ENCODE assay signal across 20 cellular contexts in the genomic region with DNA sequence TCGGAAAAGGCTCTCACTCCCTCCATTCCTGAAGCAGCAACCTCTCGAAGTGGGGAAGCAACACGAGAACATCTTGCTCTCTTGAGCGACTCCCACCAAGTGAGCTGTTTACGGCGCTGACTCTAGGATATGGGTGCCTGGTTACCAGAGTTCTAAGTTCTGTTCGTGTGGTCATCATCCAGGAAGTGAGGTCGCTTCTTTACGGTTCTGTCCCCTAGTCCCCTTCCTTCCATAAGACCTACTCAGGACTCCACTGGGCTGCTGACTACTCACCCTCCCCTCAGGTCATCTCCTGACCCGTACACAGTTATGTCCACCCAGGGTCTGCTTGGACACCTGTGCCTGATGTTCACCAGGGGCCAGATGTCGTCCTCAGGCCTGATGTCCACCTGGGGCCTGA. TPM values are rescaled to one million over a fixed set of nuclear protein-coding genes. Genes with fewer than 3 reads are reported as not detected.
"Had no signal": no experiment of that assay in that cellular context is flagged by ENCODE, and none has a peak within 500 bp of the region (broad histone marks: within the 10 kb centered on the region; RNA-seq: fewer than 3 reads in every experiment).

CDRT15 (minus strand) TSS at position 101 of the 400 bp plus-strand sequence; CDS start at position 72, 29 bp downstream.

RNA-seq across cellular contexts. Expression of gene CDRT15, which starts in this region (rescaled TPM):
- total RNA-seq: activated naive CD4-positive, alpha-beta T cell treated with anti-CD3 and anti-CD28 coated beads for 36 hours; activated naive CD4-positive, alpha-beta T cell treated with anti-CD3 and anti-CD28 coated beads, Interleukin-2, amount 50 U/mL, for 72 hours; activated naive CD8-positive, alpha-beta T cell treated with anti-CD3 and anti-CD28 coated beads for 36 hours; activated naive CD8-positive, alpha-beta T cell treated with anti-CD3 and anti-CD28 coated beads, Interleukin-2, amount 10 ng/mL, durations not matched to agents 7 days and 5 days; activated T-cell treated with anti-CD3 and anti-CD28 coated beads, Interleukin-2, amount 50 U/mL, for 4 hours; activated T-cell treated with anti-CD3 and anti-CD28 coated beads, Interleukin-2, amount 50 U/mL, for 72 hours; activated T-helper 1 cell treated with anti-CD3 and anti-CD28 coated beads, Interleukin-12 subunit alpha, Interleukin-12 subunit beta, Interleukin-2, Interleukin-4 antibody, amounts not matched to agents 30 ng/mL and 10 ng/mL and 1 ng/mL, durations not matched to agents 14 hours and 24 hours and 36 hours; activated T-helper 17 cell treated with anti-CD3 and anti-CD28 coated beads, Interleukin-2, amount 50 U/mL, for 72 hours; activated T-helper 2 cell treated with anti-CD3 and anti-CD28 coated beads, Interferon-gamma antibody, Interleukin-2, Interleukin-4, amounts not matched to agents 10 μg/mL and 5 μg/mL and 100 μg/mL, durations not matched to agents 14 hours and 24 hours and 36 hours; adrenal gland; aorta; ascending aorta; astrocyte; body of pancreas; breast epithelium; cardiac muscle cell; cardiac septum; cerebellum; chondrocyte had no signal
- polyA plus RNA-seq: adipose tissue, adrenal gland, aorta had no signal
